ENCODE assay signal across 22 cellular contexts in genomic region chr12:130984183-130985058, GRCh38. TPM values are rescaled to one million over a fixed set of nuclear protein-coding genes. Genes with fewer than 3 reads are reported as not detected.
DNase-seq lines count a peak whose midpoint lies in the region; ATAC-seq and TF ChIP-seq lines count a peak whose summit lies in the region.
"Had no signal": no experiment of that assay in that cellular context is flagged by ENCODE, and none has a peak within 500 bp of the region (broad histone marks: within the 10 kb centered on the region; RNA-seq: fewer than 3 reads in every experiment).

No MANE protein-coding gene starts in this region.

- H3K4me3 ChIP-seq in HEK293 (ENCODE audit: low read depth, low read length) (no peak overlapping the region), coronary artery (no peak overlapping the region), testis (no peak overlapping the region)
- H3K4me3 ChIP-seq: BLaER1 treated with 17β-estradiol and CSF1 and Interleukin-3, amounts not matched to agents 10 nM and 100 nM; GM23248; MG63; PC-9 had no signal

- WGBS in testis, 2 donors = 88 to 89% methylated on average over 12 of the region's 12 CpGs

- H3K27ac ChIP-seq in HEK293 (ENCODE audit: extremely low read depth, low read depth, low read length) (no peak overlapping the region), coronary artery (peak overlapping the region in 1 of 2 donors; percentile 48), testis (peak overlapping the region; percentile 46 to 59)
- H3K27ac ChIP-seq: BLaER1 treated with 17β-estradiol and CSF1 and Interleukin-3, amounts not matched to agents 10 nM and 100 nM; GM23248; PC-9 had no signal

- H3K27me3 ChIP-seq in testis = no peaks in the 10 kb centered on the region
- H3K27me3 ChIP-seq: BLaER1 treated with 17β-estradiol and CSF1 and Interleukin-3, amounts not matched to agents 10 nM and 100 nM; MG63 had no signal

- intact Hi-C loops in Right ventricle myocardium inferior (cut with DNase I) = no loop called here
- intact Hi-C loops in left cardiac atrium (cut with DNase I) = no loop called here
- intact Hi-C loops in testis (cut with DNase I; ENCODE audit: low total_unique reads) = no loop called here

- peaks cover 5% of the 10 kb centered on the region; the same call in 1 of the 2 replicates for H3K4me1 ChIP-seq in HEK293 (ENCODE audit: control insufficient read depth, insufficient read depth, low read length)
- peaks cover 30% of the 10 kb centered on the region for H3K4me1 ChIP-seq in testis

- TF ChIP-seq POLR2A in testis (IDR thresholded peaks at IDR 0.05) = no peak

- POLR2A ChIA-PET in HEK293 (lab: Yijun Ruan, JAX) = no interaction called here

- DNase-seq in Right ventricle myocardium inferior (ENCODE audit: missing footprints) = peak; percentile 60
- no peak for DNase-seq in left cardiac atrium
- DNase-seq in coronary artery (ENCODE audit: low spot score) = peak; percentile 24
- no peak for DNase-seq in testis
- no peak for DNase-seq in stimulated activated CD4-positive, alpha-beta T cell treated with anti-CD3 and anti-CD28 coated beads, Interleukin-4, amount 100 ng/mL, for 1 hour
- DNase-seq: CD4-positive, alpha-beta T cell; DMS53; H7; KG1; MG63; NCI-H1105 treated with DMSO at 0.1 percent for 48 hours; NCI-H2029; NCI-H446; NCI-H82; NK-92 treated with Interleukin-12 subunit alpha and Interleukin-12 subunit beta, amount 100 ng/mL, for 24 hours; PC-9; SHP77 had no signal

- H3K9me3 ChIP-seq in HEK293 (ENCODE audit: control insufficient read depth, insufficient read depth, low read depth, low read length) = no peaks in the 10 kb centered on the region
- no peaks in the 10 kb centered on the region for H3K9me3 ChIP-seq in testis
- H3K9me3 ChIP-seq: BLaER1 treated with 17β-estradiol and CSF1 and Interleukin-3, amounts not matched to agents 10 nM and 100 nM; MG63 had no signal

- no peak for TF ChIP-seq CTCF in HEK293 (tag by site-specific recombination; IDR thresholded peaks at IDR 0.05)
- no peak for TF ChIP-seq CTCF in coronary artery (IDR thresholded peaks at IDR 0.05)
- TF ChIP-seq CTCF in testis (IDR thresholded peaks at IDR 0.05) = no peak

- H3K36me3 ChIP-seq in HEK293 (ENCODE audit: control insufficient read depth in 2 of 2, insufficient read depth in 1 of 2, low read length in 2 of 2) (no peaks in the 10 kb centered on the region), testis (ENCODE audit: low read depth, missing control alignments) (no peaks in the 10 kb centered on the region)
- H3K36me3 ChIP-seq: BLaER1 treated with 17β-estradiol and CSF1 and Interleukin-3, amounts not matched to agents 10 nM and 100 nM; MG63 had no signal

- ATAC-seq in Right ventricle myocardium inferior (no peak), left cardiac atrium (no peak), HG02885 (IDR thresholded peaks at IDR 0.05; ENCODE audit: poor library complexity, unreplicated experiment) (no peak)

- CTCF ChIA-PET in HEK293 (lab: Yijun Ruan, JAX) = interaction anchor here (0.6 kb wide), 1 partner anchor 57 kb away, joined by 3 read pairs; no protein-coding TSS in a partner anchor

TF ChIP-seq in HEK293, 187 proteins besides CTCF, POLR2A, EP300 and RAD21:
- TF ChIP-seq ZNF664 (tag by site-specific recombination; IDR thresholded peaks at IDR 0.05) (no peak), ZNF248 (tag by site-specific recombination; IDR thresholded peaks at IDR 0.05) (no peak), ZNF596 (tag by site-specific recombination; IDR thresholded peaks at IDR 0.05) (peak; percentile 47; the same call in 1 of the 2 replicates), ZNF366 (tag by site-specific recombination; conservative IDR thresholded peaks at IDR 0.05) (peak; percentile 82), ZNF473 (tag by site-specific recombination; IDR thresholded peaks at IDR 0.05) (0 out of 2 replicates have a peak, but pooled peaks have one; percentile 26)
- TF ChIP-seq, protein P1, sequence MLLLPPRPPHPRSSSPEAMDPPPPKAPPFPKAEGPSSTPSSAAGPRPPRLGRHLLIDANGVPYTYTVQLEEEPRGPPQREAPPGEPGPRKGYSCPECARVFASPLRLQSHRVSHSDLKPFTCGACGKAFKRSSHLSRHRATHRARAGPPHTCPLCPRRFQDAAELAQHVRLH (tag by site-specific recombination; IDR thresholded peaks at IDR 0.05) = no peak

RNA-seq across cellular contexts. Expression of gene ADGRD1, which starts 30.7 kb away (rescaled TPM):
- total RNA-seq in Right ventricle myocardium inferior (89.1 TPM), left cardiac atrium (100 to 1,000 TPM; 143 to 254 TPM), testis (10 to 100 TPM; 42.8 to 43.2 TPM)
- 27.2 TPM for polyA plus RNA-seq in testis (ENCODE audit: insufficient read depth, low read depth, low replicate concordance)
- total RNA-seq: PC-9, RPMI7951 had no signal

Comparison
In these comparisons a context has a peak if more than half of its experiments do, and no peak if none do; other contexts are left out.
1. DNase-seq: peak in Right ventricle myocardium inferior (single experiment) and coronary artery (single experiment); none in left cardiac atrium (single experiment), testis (single experiment) and stimulated activated CD4-positive, alpha-beta T cell treated with anti-CD3 and anti-CD28 coated beads, Interleukin-4, amount 100 ng/mL, for 1 hour (single experiment).